ENCODE assay signal across 2 cellular contexts in genomic region chr13:39900106-39900750, GRCh38.
TF ChIP-seq lines count a peak whose summit lies in the region.

No MANE protein-coding gene starts in this region.

TF ChIP-seq in H1, 55 proteins besides CTCF, POLR2A, EP300 and RAD21 (continued from another document):
- TF ChIP-seq PHF8 (conservative IDR thresholded peaks at IDR 0.05; ENCODE audit: low read depth, low read length) (no peak), POU5F1 (IDR thresholded peaks at IDR 0.05; ENCODE audit: low read depth, low read length) (no peak), TEAD4 (IDR thresholded peaks at IDR 0.05; ENCODE audit: low read depth, low read length) (no peak), KDM4A (IDR thresholded peaks at IDR 0.05; ENCODE audit: low read depth, low read length, severe bottlenecking) (no peak), NRF1 (IDR thresholded peaks at IDR 0.05; ENCODE audit: low read depth, low read length) (no peak), CHD2 (IDR thresholded peaks at IDR 0.05; ENCODE audit: low read length) (no peak), YY1 (IDR thresholded peaks at IDR 0.05; ENCODE audit: low read depth, low read length) (no peak), HDAC6 (IDR thresholded peaks at IDR 0.05; ENCODE audit: low read depth, low read length) (no peak), TBP (IDR thresholded peaks at IDR 0.05; ENCODE audit: low read depth, low read length) (no peak), SP4 (IDR thresholded peaks at IDR 0.05; ENCODE audit: low read length) (no peak)

TF ChIP-seq in HEK293T, 16 proteins besides CTCF, POLR2A, EP300 and RAD21 (continued from another document):
- TF ChIP-seq SUZ12 (IDR thresholded peaks at IDR 0.05) (no peak), L3MBTL2 (conservative IDR thresholded peaks at IDR 0.05) (no peak)
TF ChIP-seq in HEK293T: peak in this region for 0.
